1 cellular context compared by ENCODE assay signal in the genomic region with DNA sequence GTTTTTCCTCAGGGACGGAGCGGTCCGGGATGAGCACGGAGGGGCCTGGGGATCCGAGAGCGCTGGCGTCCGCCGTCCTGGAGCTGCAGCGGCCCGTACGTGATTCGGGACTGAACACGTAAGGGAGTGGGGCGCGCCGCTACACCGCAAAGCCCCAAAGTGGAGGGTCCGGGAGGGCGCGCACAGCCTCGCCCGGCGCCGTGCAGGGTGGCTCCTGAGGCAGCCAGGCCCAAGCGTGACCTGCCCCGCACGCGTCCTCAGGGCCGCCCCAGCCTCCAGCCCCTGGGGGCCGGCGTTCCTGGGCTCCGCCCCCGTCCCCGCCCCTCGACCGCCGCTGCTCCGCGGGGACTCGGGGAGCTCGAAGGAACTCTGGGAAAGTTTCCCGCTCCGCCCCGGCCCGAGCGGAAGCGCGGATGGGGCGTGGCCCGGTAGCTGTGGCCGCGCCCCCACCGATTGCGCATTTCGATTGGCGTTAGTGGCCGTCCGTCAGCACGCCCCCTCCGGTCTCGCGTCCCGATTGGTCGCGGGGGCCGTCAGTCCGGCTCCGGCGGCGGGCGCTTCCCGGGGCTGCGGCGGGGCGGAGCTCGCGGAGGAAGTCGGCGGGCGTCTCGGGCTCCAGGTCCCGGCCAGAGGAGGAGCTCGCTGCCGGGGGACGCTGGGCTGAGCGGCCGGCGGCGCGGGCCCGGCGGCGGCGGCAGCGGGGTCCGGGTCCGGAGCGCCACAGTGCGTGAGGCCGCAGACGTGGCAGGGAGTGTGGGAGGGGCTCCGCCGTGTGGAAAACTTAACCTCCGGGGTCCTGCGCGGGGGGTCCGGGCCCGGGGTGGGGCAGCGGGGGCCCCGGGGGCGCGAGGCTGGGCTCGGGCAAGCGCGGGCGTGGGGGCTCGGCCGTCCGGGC.
TF ChIP-seq lines count a peak whose summit lies in the region.

Gene ANKRD16, minus strand, starts transcription at position 270 of the 895 bp plus-strand sequence. CDS start 539 bp downstream, outside the sequence.
Gene FBH1, plus strand, starts transcription at position 620 of the 895 bp plus-strand sequence. Its CDS starts 103 bp downstream, at position 723.

TF ChIP-seq in HepG2, 621 proteins besides CTCF, POLR2A, EP300 and RAD21 (continued from another document and continues in another):
- TF ChIP-seq ZNF747 (CRISPR knock-in tag; IDR thresholded peaks at IDR 0.05; ENCODE audit: borderline replicate concordance), result no peak
- TF ChIP-seq IRF9 (CRISPR knock-in tag; IDR thresholded peaks at IDR 0.05; ENCODE audit: borderline replicate concordance), result no peak
- no peak for TF ChIP-seq STAT5B (CRISPR knock-in tag; IDR thresholded peaks at IDR 0.05)
- no peak for TF ChIP-seq ZNF564 (CRISPR knock-in tag; IDR thresholded peaks at IDR 0.05)
- no peak for TF ChIP-seq FOXA1 (IDR thresholded peaks at IDR 0.05)
- 0 out of 2 replicates have a peak, but pooled peaks have one; percentile 4 for TF ChIP-seq FOXA1 (CRISPR knock-in tag; IDR thresholded peaks at IDR 0.05)
- peak; percentile 71; the same call in 1 of the 2 replicates for TF ChIP-seq CBFB (CRISPR knock-in tag; IDR thresholded peaks at IDR 0.05)
- peak; percentile 16 for TF ChIP-seq SKI (IDR thresholded peaks at IDR 0.05; ENCODE audit: partially characterized antibody)
- TF ChIP-seq, protein P1, sequence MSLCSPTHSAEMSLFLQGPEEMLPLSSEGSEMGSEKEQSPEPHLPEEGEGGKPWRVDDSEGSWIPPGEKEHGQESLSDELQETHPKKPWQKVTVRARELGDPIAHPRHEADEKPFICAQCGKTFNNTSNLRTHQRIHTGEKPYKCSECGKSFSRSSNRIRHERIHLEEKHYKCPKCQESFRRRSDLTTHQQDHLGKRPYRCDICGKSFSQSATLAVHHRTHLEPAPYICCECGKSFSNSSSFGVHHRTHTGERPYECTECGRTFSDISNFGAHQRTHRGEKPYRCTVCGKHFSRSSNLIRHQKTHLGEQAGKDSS (CRISPR knock-in tag; IDR thresholded peaks at IDR 0.05; ENCODE audit: borderline replicate concordance, low read depth), result peak; percentile 77; the same call in 1 of the 2 replicates
- no peak for TF ChIP-seq CEBPG (CRISPR knock-in tag; IDR thresholded peaks at IDR 0.05)
- TF ChIP-seq ZNF205 (CRISPR knock-in tag; IDR thresholded peaks at IDR 0.05), result peak; percentile 37; the same call in 1 of the 2 replicates
- no peak for TF ChIP-seq NONO (IDR thresholded peaks at IDR 0.05)
- peak; percentile 72 for TF ChIP-seq NONO (CRISPR knock-in tag; conservative IDR thresholded peaks at IDR 0.05)
- TF ChIP-seq ZBED4 (CRISPR knock-in tag; IDR thresholded peaks at IDR 0.05; ENCODE audit: borderline replicate concordance), result peak; percentile 85
- no peak for TF ChIP-seq ZFP36L2 (CRISPR knock-in tag; IDR thresholded peaks at IDR 0.05)
- no peak; the same call in 1 of the 2 replicates for TF ChIP-seq AHR (CRISPR knock-in tag; IDR thresholded peaks at IDR 0.05)
- TF ChIP-seq ZMYM2 (CRISPR knock-in tag; IDR thresholded peaks at IDR 0.05), result no peak
- TF ChIP-seq ZNF235 (CRISPR knock-in tag; IDR thresholded peaks at IDR 0.05; ENCODE audit: borderline replicate concordance), result no peak
- TF ChIP-seq ATF6 (CRISPR knock-in tag; conservative IDR thresholded peaks at IDR 0.05), result no peak
- peak; percentile 36; the same call in 1 of the 2 replicates for TF ChIP-seq THRA (CRISPR knock-in tag; IDR thresholded peaks at IDR 0.05; ENCODE audit: borderline replicate concordance)
- no peak; the same call in 1 of the 2 replicates for TF ChIP-seq ZNF556 (CRISPR knock-in tag; IDR thresholded peaks at IDR 0.05; ENCODE audit: borderline replicate concordance)
- TF ChIP-seq MATR3 (CRISPR knock-in tag; IDR thresholded peaks at IDR 0.05), result no peak
- TF ChIP-seq ZNF367 (CRISPR knock-in tag; IDR thresholded peaks at IDR 0.05; ENCODE audit: borderline replicate concordance), result peak; percentile 66; the same call in 1 of the 2 replicates
- TF ChIP-seq ZKSCAN5 (CRISPR knock-in tag; IDR thresholded peaks at IDR 0.05), result no peak
- TF ChIP-seq ZNF335 (CRISPR knock-in tag; IDR thresholded peaks at IDR 0.05), result no peak
- TF ChIP-seq NPAS2 (CRISPR knock-in tag; IDR thresholded peaks at IDR 0.05; ENCODE audit: borderline replicate concordance), result no peak
- peak; percentile 96; the same call in 1 of the 2 replicates for TF ChIP-seq KLF11 (CRISPR knock-in tag; IDR thresholded peaks at IDR 0.05)
- no peak for TF ChIP-seq ZNF354B (CRISPR knock-in tag; IDR thresholded peaks at IDR 0.05)
- TF ChIP-seq RERE (CRISPR knock-in tag; IDR thresholded peaks at IDR 0.05; ENCODE audit: low read depth), result no peak
- TF ChIP-seq, protein P2, sequence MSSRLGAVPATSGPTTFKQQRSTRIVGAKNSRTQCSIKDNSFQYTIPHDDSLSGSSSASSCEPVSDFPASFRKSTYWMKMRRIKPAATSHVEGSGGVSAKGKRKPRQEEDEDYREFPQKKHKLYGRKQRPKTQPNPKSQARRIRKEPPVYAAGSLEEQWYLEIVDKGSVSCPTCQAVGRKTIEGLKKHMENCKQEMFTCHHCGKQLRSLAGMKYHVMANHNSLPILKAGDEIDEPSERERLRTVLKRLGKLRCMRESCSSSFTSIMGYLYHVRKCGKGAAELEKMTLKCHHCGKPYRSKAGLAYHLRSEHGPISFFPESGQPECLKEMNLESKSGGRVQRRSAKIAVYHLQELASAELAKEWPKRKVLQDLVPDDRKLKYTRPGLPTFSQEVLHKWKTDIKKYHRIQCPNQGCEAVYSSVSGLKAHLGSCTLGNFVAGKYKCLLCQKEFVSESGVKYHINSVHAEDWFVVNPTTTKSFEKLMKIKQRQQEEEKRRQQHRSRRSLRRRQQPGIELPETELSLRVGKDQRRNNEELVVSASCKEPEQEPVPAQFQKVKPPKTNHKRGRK (CRISPR knock-in tag; IDR thresholded peaks at IDR 0.05), result no peak
- TF ChIP-seq HMG20B (CRISPR knock-in tag; conservative IDR thresholded peaks at IDR 0.05), result no peak
- TF ChIP-seq, protein P3, sequence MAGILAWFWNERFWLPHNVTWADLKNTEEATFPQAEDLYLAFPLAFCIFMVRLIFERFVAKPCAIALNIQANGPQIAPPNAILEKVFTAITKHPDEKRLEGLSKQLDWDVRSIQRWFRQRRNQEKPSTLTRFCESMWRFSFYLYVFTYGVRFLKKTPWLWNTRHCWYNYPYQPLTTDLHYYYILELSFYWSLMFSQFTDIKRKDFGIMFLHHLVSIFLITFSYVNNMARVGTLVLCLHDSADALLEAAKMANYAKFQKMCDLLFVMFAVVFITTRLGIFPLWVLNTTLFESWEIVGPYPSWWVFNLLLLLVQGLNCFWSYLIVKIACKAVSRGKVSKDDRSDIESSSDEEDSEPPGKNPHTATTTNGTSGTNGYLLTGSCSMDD (CRISPR knock-in tag; IDR thresholded peaks at IDR 0.05), result 0 out of 2 replicates have a peak, but pooled peaks have one; percentile 54
- no peak for TF ChIP-seq ZNF33A (CRISPR knock-in tag; IDR thresholded peaks at IDR 0.05; ENCODE audit: borderline replicate concordance)
- TF ChIP-seq GLMP (CRISPR knock-in tag; IDR thresholded peaks at IDR 0.05; ENCODE audit: borderline replicate concordance), result no peak
- peak; percentile 62 for TF ChIP-seq POLR2AphosphoS5 (IDR thresholded peaks at IDR 0.05; ENCODE audit: low read depth, low read length)
- TF ChIP-seq REPIN1 (CRISPR knock-in tag; IDR thresholded peaks at IDR 0.05; ENCODE audit: borderline replicate concordance, low read depth), result peak; percentile 72
- TF ChIP-seq ZSCAN29 (CRISPR knock-in tag; conservative IDR thresholded peaks at IDR 0.05), result 0 out of 2 replicates have a peak, but pooled peaks have one; percentile 26
- TF ChIP-seq ATRX (CRISPR knock-in tag; IDR thresholded peaks at IDR 0.05; ENCODE audit: borderline replicate concordance), result no peak
